In genomic region chr1:15409400-15410222, GRCh38 we compare ENCODE assay signal across 1 cellular context.
TF ChIP-seq lines count a peak whose summit lies in the region.

Gene EFHD2, plus strand, starts transcription at chr1:15409888. Its CDS starts 84 bp downstream, at chr1:15409972.

TF ChIP-seq in K562, 482 proteins besides CTCF, POLR2A, EP300 and RAD21 (continued from another document and continues in another):
- 0 out of 2 replicates have a peak, but pooled peaks have one; percentile 39 for TF ChIP-seq TARDBP (IDR thresholded peaks at IDR 0.05)
- no peak for TF ChIP-seq GTF2B (IDR thresholded peaks at IDR 0.05; ENCODE audit: extremely low read depth, insufficient read length)
- no peak for TF ChIP-seq MIER1 (IDR thresholded peaks at IDR 0.05; ENCODE audit: low read depth)
- TF ChIP-seq NFYB (IDR thresholded peaks at IDR 0.05; ENCODE audit: extremely low read depth, insufficient read length): no peak
- no peak for TF ChIP-seq MEF2A (IDR thresholded peaks at IDR 0.05; ENCODE audit: control insufficient read depth, low read depth, low read length)
- TF ChIP-seq SMAD4 (CRISPR knock-in tag; conservative IDR thresholded peaks at IDR 0.05): no peak
- TF ChIP-seq CBFA2T3 (IDR thresholded peaks at IDR 0.05): no peak
- no peak for TF ChIP-seq NFE2L1 (tag; IDR thresholded peaks at IDR 0.05; ENCODE audit: borderline replicate concordance, low read depth)
- TF ChIP-seq RB1 (IDR thresholded peaks at IDR 0.05; ENCODE audit: low read depth): peak; percentile 92
- TF ChIP-seq CBFB (CRISPR knock-in tag; IDR thresholded peaks at IDR 0.05): no peak
- TF ChIP-seq HDAC3 (IDR thresholded peaks at IDR 0.05; ENCODE audit: borderline replicate concordance, partially characterized antibody): no peak
- TF ChIP-seq FOS (IDR thresholded peaks at IDR 0.05; ENCODE audit: extremely low read depth, insufficient read length): no peak
- no peak for TF ChIP-seq E2F5 (CRISPR knock-in tag; IDR thresholded peaks at IDR 0.05)
- TF ChIP-seq STAT6 (CRISPR knock-in tag; IDR thresholded peaks at IDR 0.05): no peak
- no peak for TF ChIP-seq CBX5 (IDR thresholded peaks at IDR 0.05; ENCODE audit: borderline replicate concordance, low read depth)
- TF ChIP-seq TEAD4 (IDR thresholded peaks at IDR 0.05; ENCODE audit: low read length): no peak
- no peak for TF ChIP-seq TEAD4 (CRISPR knock-in tag; IDR thresholded peaks at IDR 0.05; ENCODE audit: borderline replicate concordance)
- no peak for TF ChIP-seq ZBTB5 (IDR thresholded peaks at IDR 0.05)
- TF ChIP-seq PKNOX1 (IDR thresholded peaks at IDR 0.05): peak; percentile 36; the same call in 1 of the 2 replicates
- TF ChIP-seq SRSF9 (IDR thresholded peaks at IDR 0.05; ENCODE audit: borderline replicate concordance, low read depth, low read length): no peak
- no peak for TF ChIP-seq ZBTB1 (CRISPR knock-in tag; IDR thresholded peaks at IDR 0.05; ENCODE audit: borderline replicate concordance, low read depth)
- no peak for TF ChIP-seq ZNF124 (CRISPR knock-in tag; IDR thresholded peaks at IDR 0.05)
- TF ChIP-seq PML (IDR thresholded peaks at IDR 0.05; ENCODE audit: low read length): no peak
- TF ChIP-seq TAF1 (IDR thresholded peaks at IDR 0.05; ENCODE audit: control insufficient read depth, extremely low read depth, insufficient read depth, low read length, severe bottlenecking): no peak
- no peak for TF ChIP-seq ZNF217 (CRISPR knock-in tag; IDR thresholded peaks at IDR 0.05)
- TF ChIP-seq ZNF584 (CRISPR knock-in tag; IDR thresholded peaks at IDR 0.05; ENCODE audit: low read depth): no peak
- no peak for TF ChIP-seq POLR3A (IDR thresholded peaks at IDR 0.05; ENCODE audit: borderline replicate concordance, extremely low read depth, insufficient read depth, insufficient read length)
- no peak for TF ChIP-seq XRCC3 (IDR thresholded peaks at IDR 0.05)
- no peak for TF ChIP-seq KDM4B (IDR thresholded peaks at IDR 0.05; ENCODE audit: borderline replicate concordance in 2 of 2, low read depth in 1 of 2)
- peak; percentile 52; the same call in 1 of the 2 replicates for TF ChIP-seq GMEB1 (CRISPR knock-in tag; IDR thresholded peaks at IDR 0.05)
- TF ChIP-seq CHD7 (IDR thresholded peaks at IDR 0.05; ENCODE audit: low read depth, low read length): no peak
- TF ChIP-seq RBM22 (IDR thresholded peaks at IDR 0.05; ENCODE audit: low read depth, low read length, poor library complexity, severe bottlenecking): no peak
- TF ChIP-seq ZNF717 (CRISPR knock-in tag; IDR thresholded peaks at IDR 0.05): no peak
- TF ChIP-seq ILK (tag; IDR thresholded peaks at IDR 0.05; ENCODE audit: borderline replicate concordance, low read depth): no peak
- no peak for TF ChIP-seq ZBTB2 (IDR thresholded peaks at IDR 0.05)
- TF ChIP-seq RBM25 (IDR thresholded peaks at IDR 0.05; ENCODE audit: low read depth, low read length, severe bottlenecking): no peak
- TF ChIP-seq CTBP1 (IDR thresholded peaks at IDR 0.05; ENCODE audit: borderline replicate concordance): peak; percentile 82; the same call in 1 of the 2 replicates
- no peak for TF ChIP-seq ZNF764 (CRISPR knock-in tag; IDR thresholded peaks at IDR 0.05; ENCODE audit: low read depth)
- no peak for TF ChIP-seq ZNF263 (CRISPR knock-in tag; IDR thresholded peaks at IDR 0.05; ENCODE audit: borderline replicate concordance)
- no peak for TF ChIP-seq MCM2 (IDR thresholded peaks at IDR 0.05; ENCODE audit: low read depth)
- TF ChIP-seq FUS (optimal IDR thresholded peaks at IDR 0.05; ENCODE audit: low read depth, low read length): no peak
